28 cellular contexts compared by ENCODE assay signal in genomic region chr2:152433814-152434213, GRCh38.
A peak's percentile ranks its signal among the peaks of the same experiment; 100 is the strongest.
DNase-seq lines count a peak whose midpoint lies in the region; ATAC-seq and TF ChIP-seq lines count a peak whose summit lies in the region.
"Had no signal": no experiment of that assay in that cellular context is flagged by ENCODE, and none has a peak within 500 bp of the region (broad histone marks: within the 10 kb centered on the region; RNA-seq: fewer than 3 reads in every experiment).

No MANE protein-coding gene starts in this region.

- H3K9ac ChIP-seq in H9 (ENCODE audit: extremely low read depth, insufficient read length, low read length) (no peak overlapping the region), mesendoderm (ENCODE audit: low read length) (no peak overlapping the region)

- H3K79me2 ChIP-seq in H9 (ENCODE audit: insufficient read depth, low read length): peaks cover 8% of the 10 kb centered on the region; the same call in 1 of the 2 replicates
- peaks cover 38% of the 10 kb centered on the region for H3K79me2 ChIP-seq in mesendoderm (ENCODE audit: control insufficient read depth, insufficient read depth, low read length)

- TF ChIP-seq CTCF in H9 (conservative IDR thresholded peaks at IDR 0.05) (no peak), upper lobe of left lung (IDR thresholded peaks at IDR 0.05) (no peak)

- H3K27ac Mint-ChIP-seq in H9: peak overlapping the region; percentile 82 to 96 (median 95); a peak in 5 of 7 replicates
- peak overlapping the region; percentile 34 for H3K27ac Mint-ChIP-seq in dendritic cell treated with granulocyte-macrophage colony-stimulating factor and Interleukin-4, amounts not matched to agents 40 ng/mL and 50 ng/mL, for 4 days
- H3K27ac Mint-ChIP-seq: activated CD8-positive, alpha-beta T cell treated with anti-CD3 and anti-CD28 coated beads for 36 hours; activated naive CD4-positive, alpha-beta T cell treated with anti-CD3 and anti-CD28 coated beads, Interleukin-2, amount 10 ng/mL, durations not matched to agents 7 days and 5 days; T-helper 2 cell treated with Interferon-gamma antibody and Interleukin-4, amounts not matched to agents 5 μg/mL and 100 μg/mL, for 36 hours had no signal

- no peak overlapping the region for H2BK20ac ChIP-seq in H9 (ENCODE audit: low read depth, low read length, poor library complexity, severe bottlenecking)

- H3K4me1 Mint-ChIP-seq in H9: peaks cover 76 to 88% of the 10 kb centered on the region in 2 experiments
- H3K4me1 Mint-ChIP-seq in dendritic cell treated with granulocyte-macrophage colony-stimulating factor and Interleukin-4, amounts not matched to agents 40 ng/mL and 50 ng/mL, for 4 days (ENCODE audit: low read depth): peaks cover 28% of the 10 kb centered on the region
- H3K4me1 Mint-ChIP-seq: activated naive CD4-positive, alpha-beta T cell treated with anti-CD3 and anti-CD28 coated beads, Interleukin-2, amount 10 ng/mL, durations not matched to agents 7 days and 5 days had no signal

- H2AK5ac ChIP-seq in H9 (ENCODE audit: insufficient read length, low read length) (no peak overlapping the region), mesendoderm (ENCODE audit: low read length) (no peak overlapping the region)

- H3K79me1 ChIP-seq in H9 (ENCODE audit: insufficient read depth, low read depth, low read length, poor library complexity, severe bottlenecking) (peaks cover 10% of the 10 kb centered on the region), mesendoderm (ENCODE audit: low read length) (peaks cover 31% of the 10 kb centered on the region)

- no peaks in the 10 kb centered on the region for H3K23me2 ChIP-seq in H9 (ENCODE audit: insufficient read length, low read depth, low read length, poor library complexity, severe bottlenecking)

- no peaks in the 10 kb centered on the region for H3K36me3 ChIP-seq in mesendoderm (ENCODE audit: control insufficient read depth, insufficient read depth, low read length)
- no peaks in the 10 kb centered on the region for H3K36me3 ChIP-seq in upper lobe of left lung
- H3K36me3 ChIP-seq: BE2C, esophagus muscularis mucosa, heart right ventricle, pancreas had no signal

- intact Hi-C loops in dendritic cell treated with granulocyte-macrophage colony-stimulating factor and Interleukin-4, amounts not matched to agents 40 ng/mL and 50 ng/mL, for 4 days (cut with micrococcal nuclease): no loop called here

- H2BK5ac ChIP-seq in H9 (ENCODE audit: insufficient read length, low read length) (no peak overlapping the region), mesendoderm (ENCODE audit: low read length) (no peak overlapping the region)

- H3K9me3 ChIP-seq in H9 (ENCODE audit: control insufficient read depth, low read depth, low read length) (no peaks in the 10 kb centered on the region), upper lobe of left lung (no peaks in the 10 kb centered on the region)
- H3K9me3 ChIP-seq: BE2C, esophagus muscularis mucosa, heart right ventricle, pancreas, testis had no signal

- ATAC-seq in upper lobe of left lung (ENCODE audit: low FRiP score in 2 of 2): no peak
- ATAC-seq in HG02973 (IDR thresholded peaks at IDR 0.05; ENCODE audit: unreplicated experiment): no peak
- no peak for ATAC-seq in HG03521 (IDR thresholded peaks at IDR 0.05; ENCODE audit: unreplicated experiment)
- ATAC-seq: activated CD8-positive, alpha-beta T cell treated with anti-CD3 and anti-CD28 coated beads for 36 hours; GM12878; heart right ventricle had no signal

- H3K27ac ChIP-seq in H9 (ENCODE audit: insufficient read length, low read depth, low read length): no peak overlapping the region
- no peak overlapping the region for H3K27ac ChIP-seq in mesendoderm (ENCODE audit: low read depth, low read length)
- H3K27ac ChIP-seq in upper lobe of left lung: peak overlapping the region in 3 of 4 donors; percentile 33 to 78 (median 59)
- H3K27ac ChIP-seq: esophagus muscularis mucosa, testis had no signal

- H3K14ac ChIP-seq in H9 (ENCODE audit: insufficient read depth, low read length): no peak overlapping the region

- H3K27me3 ChIP-seq in H9 (ENCODE audit: insufficient read depth, low read length): no peaks in the 10 kb centered on the region
- H3K27me3 ChIP-seq in mesendoderm (ENCODE audit: insufficient read depth, low read length, poor library complexity): no peaks in the 10 kb centered on the region
- no peaks in the 10 kb centered on the region for H3K27me3 ChIP-seq in upper lobe of left lung
- H3K27me3 ChIP-seq: BE2C, esophagus muscularis mucosa, heart right ventricle, pancreas, testis had no signal

- H3K23ac ChIP-seq in H9 (ENCODE audit: insufficient read length, low read depth, low read length) (no peak overlapping the region), mesendoderm (ENCODE audit: low read length) (no peak overlapping the region)

- H2BK120ac ChIP-seq in H9 (ENCODE audit: low read depth, low read length, poor library complexity, severe bottlenecking): no peak overlapping the region
- H2BK120ac ChIP-seq in mesendoderm (ENCODE audit: low read depth, low read length): no peak overlapping the region

- H3K56ac ChIP-seq in H9 (ENCODE audit: insufficient read length, low read depth, low read length) (no peak overlapping the region), mesendoderm (ENCODE audit: low read length) (peak overlapping the region; percentile 69)

- no peak overlapping the region for H4K91ac ChIP-seq in H9 (ENCODE audit: insufficient read length, low read depth, low read length)

- H2BK15ac ChIP-seq in H9 (ENCODE audit: low read depth, low read length): no peak overlapping the region
- no peak overlapping the region for H2BK15ac ChIP-seq in mesendoderm (replicated peaks; ENCODE audit: low read depth)

- H3K36me3 Mint-ChIP-seq in H9 (ENCODE audit: insufficient read depth in 1 of 3, low read depth in 3 of 3): no peaks in the 10 kb centered on the region
- no peaks in the 10 kb centered on the region for H3K36me3 Mint-ChIP-seq in dendritic cell treated with granulocyte-macrophage colony-stimulating factor and Interleukin-4, amounts not matched to agents 40 ng/mL and 50 ng/mL, for 4 days (ENCODE audit: low read depth)
- H3K36me3 Mint-ChIP-seq: activated naive CD4-positive, alpha-beta T cell treated with anti-CD3 and anti-CD28 coated beads, Interleukin-2, amount 10 ng/mL, durations not matched to agents 7 days and 5 days had no signal

- H4K20me1 ChIP-seq in H9 (ENCODE audit: control insufficient read depth, insufficient read depth, insufficient read length): no peaks in the 10 kb centered on the region

- DNase-seq in H9: no peak
- DNase-seq in mesendoderm: no peak
- no peak for DNase-seq in upper lobe of left lung
- no peak for DNase-seq in OCI-M2 (lab: John Stamatoyannopoulos, UW; ENCODE audit: unreplicated experiment)
- DNase-seq: activated CD8-positive, alpha-beta T cell treated with anti-CD3 and anti-CD28 coated beads for 36 hours; activated naive CD4-positive, alpha-beta T cell treated with anti-CD3 and anti-CD28 coated beads, Interleukin-2, amount 10 ng/mL, durations not matched to agents 7 days and 5 days; BE2C; foreskin fibroblast; heart right ventricle; kidney glomerular epithelial cell; mammary epithelial cell; NCI-H1417 treated with DMSO at 0.1 percent for 48 hours; NCI-H2081 treated with DMSO at 0.1 percent for 48 hours; NCI-H226; NCI-H526 treated with DMSO at 0.1 percent for 48 hours; NK-92 treated with Interleukin-12 subunit alpha and Interleukin-12 subunit beta, amount 100 ng/mL, for 24 hours; pancreas; SHP77 treated with DMSO at 0.1 percent for 48 hours; small intestine; stimulated activated naive CD4-positive, alpha-beta T cell; testis had no signal

- H2AFZ ChIP-seq in H9 (ENCODE audit: low read length): no peak overlapping the region

- no peak overlapping the region for H3K4ac ChIP-seq in H9 (ENCODE audit: low read depth, low read length)
- no peak overlapping the region for H3K4ac ChIP-seq in mesendoderm (ENCODE audit: low read depth, low read length)

- WGBS in H9 (ENCODE audit: extremely low coverage, insufficient read length, low lambda C conversion rate): no CpG with 5 or more reads among the region's 2 CpGs
- WGBS in mesendoderm (ENCODE audit: extremely low coverage, insufficient coverage, low lambda C conversion rate): no CpG with 5 or more reads among the region's 2 CpGs
- WGBS in upper lobe of left lung, 2 donors: 70 to 78% methylated on average over 2 of the region's 2 CpGs

- TF ChIP-seq EP300 in upper lobe of left lung (IDR thresholded peaks at IDR 0.05): no peak

- H2BK12ac ChIP-seq in H9 (ENCODE audit: insufficient read length, low read depth, low read length): no peak overlapping the region

- no peak overlapping the region for H3T11ph ChIP-seq in H9 (ENCODE audit: low read length)

- H3K4me3 ChIP-seq in mesendoderm (ENCODE audit: low read length) (no peak overlapping the region), upper lobe of left lung (no peak overlapping the region)
- H3K4me3 ChIP-seq: esophagus muscularis mucosa, GM12878, heart right ventricle, pancreas, testis had no signal

- TF ChIP-seq POLR2A in upper lobe of left lung (IDR thresholded peaks at IDR 0.05): no peak

- H4K5ac ChIP-seq in H9 (ENCODE audit: insufficient read length, low read depth, low read length) (no peak overlapping the region), mesendoderm (ENCODE audit: low read length) (no peak overlapping the region)

- no peak overlapping the region for H3K18ac ChIP-seq in H9 (ENCODE audit: insufficient read length, low read depth, low read length)
- no peak overlapping the region for H3K18ac ChIP-seq in mesendoderm (ENCODE audit: low read length)

- H3K9me3 Mint-ChIP-seq in H9: no peaks in the 10 kb centered on the region
- H3K9me3 Mint-ChIP-seq in dendritic cell treated with granulocyte-macrophage colony-stimulating factor and Interleukin-4, amounts not matched to agents 40 ng/mL and 50 ng/mL, for 4 days: no peaks in the 10 kb centered on the region
- H3K9me3 Mint-ChIP-seq: activated CD8-positive, alpha-beta T cell treated with anti-CD3 and anti-CD28 coated beads for 36 hours; activated naive CD4-positive, alpha-beta T cell treated with anti-CD3 and anti-CD28 coated beads, Interleukin-2, amount 10 ng/mL, durations not matched to agents 7 days and 5 days; neural crest cell; T-helper 2 cell treated with Interferon-gamma antibody and Interleukin-4, amounts not matched to agents 5 μg/mL and 100 μg/mL, for 36 hours had no signal

- no peak overlapping the region for H4K8ac ChIP-seq in H9 (replicated peaks; ENCODE audit: insufficient read length, low read depth, low read length)
- H4K8ac ChIP-seq in mesendoderm (ENCODE audit: low read depth, low read length): no peak overlapping the region

- H3K4me2 ChIP-seq in H9 (ENCODE audit: insufficient read depth, insufficient read length, low read length): peak overlapping the region; percentile 26
- H3K4me2 ChIP-seq in mesendoderm (ENCODE audit: low read length): no peak overlapping the region

- peaks cover 22% of the 10 kb centered on the region for H3K4me1 ChIP-seq in H9 (ENCODE audit: insufficient read depth, low read length)
- H3K4me1 ChIP-seq in mesendoderm (ENCODE audit: control insufficient read depth, low read depth, low read length): peaks cover 25% of the 10 kb centered on the region
- H3K4me1 ChIP-seq in upper lobe of left lung: peaks cover 16 to 34% (median 22%) of the 10 kb centered on the region in 4 donors
- H3K4me1 ChIP-seq: BE2C, pancreas had no signal

- H3K4me3 Mint-ChIP-seq in H9: peak overlapping the region; percentile 16 to 43; a peak in 3 of 5 replicates
- no peak overlapping the region for H3K4me3 Mint-ChIP-seq in dendritic cell treated with granulocyte-macrophage colony-stimulating factor and Interleukin-4, amounts not matched to agents 40 ng/mL and 50 ng/mL, for 4 days
- H3K4me3 Mint-ChIP-seq: activated CD8-positive, alpha-beta T cell treated with anti-CD3 and anti-CD28 coated beads for 36 hours; activated naive CD4-positive, alpha-beta T cell treated with anti-CD3 and anti-CD28 coated beads, Interleukin-2, amount 10 ng/mL, durations not matched to agents 7 days and 5 days; neural crest cell; T-helper 2 cell treated with Interferon-gamma antibody and Interleukin-4, amounts not matched to agents 5 μg/mL and 100 μg/mL, for 36 hours had no signal

- no peaks in the 10 kb centered on the region for H3K27me3 Mint-ChIP-seq in H9 (ENCODE audit: low read depth)
- no peaks in the 10 kb centered on the region for H3K27me3 Mint-ChIP-seq in dendritic cell treated with granulocyte-macrophage colony-stimulating factor and Interleukin-4, amounts not matched to agents 40 ng/mL and 50 ng/mL, for 4 days
- H3K27me3 Mint-ChIP-seq: activated CD8-positive, alpha-beta T cell treated with anti-CD3 and anti-CD28 coated beads for 36 hours; activated naive CD4-positive, alpha-beta T cell treated with anti-CD3 and anti-CD28 coated beads, Interleukin-2, amount 10 ng/mL, durations not matched to agents 7 days and 5 days had no signal

Comparison
In these comparisons a context has a peak if more than half of its experiments do, and no peak if none do; other contexts are left out.
1. H3K27ac ChIP-seq: peak in upper lobe of left lung (3 of 4); none in H9 (single experiment) and mesendoderm (single experiment).